ENCODE assay signal across 28 cellular contexts in genomic region chr7:69596056-69596455, GRCh38. TPM values are rescaled to one million over a fixed set of nuclear protein-coding genes. Genes with fewer than 3 reads are reported as not detected.
DNase-seq lines count a peak whose midpoint lies in the region; ATAC-seq, FAIRE-seq and TF ChIP-seq lines count a peak whose summit lies in the region.
"Had no signal": no experiment of that assay in that cellular context is flagged by ENCODE, and none has a peak within 500 bp of the region (broad histone marks: within the 10 kb centered on the region; RNA-seq: fewer than 3 reads in every experiment).

No MANE protein-coding gene starts in this region.

- no peaks in the 10 kb centered on the region for H3K27me3 ChIP-seq in BLaER1
- no peaks in the 10 kb centered on the region for H3K27me3 ChIP-seq in psoas muscle (ENCODE audit: insufficient read depth in 3 of 3, low read length in 2 of 3)
- H3K27me3 ChIP-seq: BE2C, right atrium auricular region, tibial nerve had no signal

- intact Hi-C loops in psoas muscle (cut with DNase I), result loop anchor here in 1 of 2 donors (5.0 to 10.0 kb wide), 2 partner anchors 79 to 131 kb away; no protein-coding TSS in a partner anchor

- H3K36me3 ChIP-seq in BLaER1 (no peaks in the 10 kb centered on the region), psoas muscle (ENCODE audit: insufficient read depth in 1 of 2, low read depth in 1 of 2) (no peaks in the 10 kb centered on the region)
- H3K36me3 ChIP-seq: BE2C, colonic mucosa, right atrium auricular region, tibial nerve had no signal

- peak; percentile 22 for DNase-seq in medulla oblongata (ENCODE audit: extremely low spot score)
- no peak for DNase-seq in psoas muscle
- no peak for DNase-seq in HTR-8/SVneo (ENCODE audit: insufficient read length, low spot score)
- DNase-seq: ACHN; activated CD4-positive, alpha-beta T cell treated with anti-CD3 and anti-CD28 coated beads for 36 hours; activated CD8-positive, alpha-beta T cell treated with anti-CD3 and anti-CD28 coated beads for 36 hours; BE2C; colonic mucosa; COR-L47; effector CD8-positive, alpha-beta T cell; GOT3; HFFc6; midbrain; naive B cell; NCI-H1092 treated with DMSO at 0.1 percent for 48 hours; NCI-H1694 treated with DMSO at 0.1 percent for 48 hours; stimulated activated CD8-positive, alpha-beta memory T cell treated with anti-CD3 and anti-CD28 coated beads, Interleukin-4, amount 100 ng/mL, for 48 hours had no signal

- H3K9ac ChIP-seq in BLaER1, result no peak overlapping the region; the same call in 1 of the 2 replicates

- no peak overlapping the region for H3K4me3 ChIP-seq in BLaER1
- no peak overlapping the region for H3K4me3 ChIP-seq in psoas muscle
- H3K4me3 ChIP-seq: colonic mucosa, K562, right atrium auricular region had no signal

- 60 to 88% (median 78%) methylated on average over 7 of the region's 7 CpGs for WGBS in psoas muscle, 3 donors

- H3K27ac ChIP-seq in BLaER1, result no peak overlapping the region
- H3K27ac ChIP-seq in VCaP, result peak overlapping the region; percentile 87
- H3K27ac ChIP-seq in psoas muscle, result peak overlapping the region; percentile 15
- H3K27ac ChIP-seq: colonic mucosa had no signal

- TF ChIP-seq CTCF in VCaP (conservative IDR thresholded peaks at IDR 0.05) (no peak), psoas muscle (IDR thresholded peaks at IDR 0.05) (no peak)

- H4K20me1 ChIP-seq in BLaER1, result peaks cover 15% of the 10 kb centered on the region

- H3K9me3 ChIP-seq in BLaER1, result peaks cover 10% of the 10 kb centered on the region
- no peaks in the 10 kb centered on the region for H3K9me3 ChIP-seq in psoas muscle
- H3K9me3 ChIP-seq: BE2C, colonic mucosa, right atrium auricular region had no signal

- H3K4me2 ChIP-seq in BLaER1, result peak overlapping the region; percentile 92

- FAIRE-seq in HTR-8/SVneo (lab: Jason Lieb, UNC), result no peak
- FAIRE-seq: GM12892, K562, keratinocyte had no signal

- H3K4me1 ChIP-seq in BLaER1, result peaks cover 23% of the 10 kb centered on the region
- peaks cover 3% of the 10 kb centered on the region for H3K4me1 ChIP-seq in psoas muscle
- H3K4me1 ChIP-seq: colonic mucosa had no signal

- no peak for ATAC-seq in psoas muscle
- ATAC-seq in GM18520 (IDR thresholded peaks at IDR 0.05; ENCODE audit: unreplicated experiment), result no peak
- no peak for ATAC-seq in HG02981 (IDR thresholded peaks at IDR 0.05; ENCODE audit: unreplicated experiment)
- ATAC-seq in GM21737 (IDR thresholded peaks at IDR 0.05; ENCODE audit: unreplicated experiment), result no peak
- ATAC-seq: activated CD4-positive, alpha-beta T cell treated with anti-CD3 and anti-CD28 coated beads for 36 hours; activated CD8-positive, alpha-beta T cell treated with anti-CD3 and anti-CD28 coated beads for 36 hours; activated T-helper 17 cell treated with anti-CD3 and anti-CD28 coated beads, Interleukin-2, amount 50 U/mL, for 72 hours; K562 had no signal

RNA-seq across cellular contexts. Expression of gene AUTS2, which starts 2.2 kb away (rescaled TPM):
- total RNA-seq in psoas muscle, result 10 to 100 TPM; 14.3 to 33.5 (median 22.1) TPM
- 10 to 100 TPM in 1 of 3 donors, 1 to 10 TPM in 2; 5.0 to 12.2 (median 6.0) TPM for polyA plus RNA-seq in psoas muscle
- polyA plus RNA-seq: K562 had no signal
